ENCODE assay signal across 8 cellular contexts in the genomic region with DNA sequence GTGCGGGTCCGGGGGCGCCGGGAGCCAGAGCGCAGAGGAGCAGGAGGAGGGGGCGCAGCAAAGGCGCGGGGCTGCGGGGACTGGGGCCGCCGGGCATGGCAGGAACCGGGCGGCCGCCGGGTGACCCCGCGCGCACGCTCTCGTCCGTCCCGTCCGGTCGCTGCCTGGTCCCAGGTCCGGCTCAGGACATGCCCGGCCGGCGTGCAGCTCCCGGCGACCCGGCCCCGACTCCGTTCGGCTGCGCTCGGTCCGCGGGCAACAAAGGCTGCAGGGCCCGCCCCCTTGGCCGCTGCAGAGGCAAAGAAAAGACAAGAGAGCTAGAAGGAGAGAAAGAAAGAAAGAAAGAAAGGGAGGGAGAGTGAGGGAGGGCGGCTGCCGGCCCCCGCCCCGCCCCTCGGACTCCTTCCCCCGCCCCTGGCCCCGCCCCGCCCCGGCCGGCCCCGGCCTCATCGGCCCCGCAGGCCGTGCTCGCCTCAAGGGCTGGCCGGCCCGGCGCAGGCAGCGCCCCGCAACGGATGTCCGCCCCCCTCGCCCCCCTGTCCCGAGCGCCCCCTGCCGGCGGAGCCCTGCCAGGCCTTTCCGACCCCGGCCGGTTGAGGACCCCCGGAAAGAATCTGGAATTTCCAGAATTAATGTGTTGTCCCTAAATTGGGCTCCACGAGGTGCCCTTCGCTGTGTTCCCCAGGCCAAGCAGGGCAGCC. TPM values are rescaled to one million over a fixed set of nuclear protein-coding genes. Genes with fewer than 3 reads are reported as not detected.
DNase-seq lines count a peak whose midpoint lies in the region; ATAC-seq and TF ChIP-seq lines count a peak whose summit lies in the region.

A gene with protein sequence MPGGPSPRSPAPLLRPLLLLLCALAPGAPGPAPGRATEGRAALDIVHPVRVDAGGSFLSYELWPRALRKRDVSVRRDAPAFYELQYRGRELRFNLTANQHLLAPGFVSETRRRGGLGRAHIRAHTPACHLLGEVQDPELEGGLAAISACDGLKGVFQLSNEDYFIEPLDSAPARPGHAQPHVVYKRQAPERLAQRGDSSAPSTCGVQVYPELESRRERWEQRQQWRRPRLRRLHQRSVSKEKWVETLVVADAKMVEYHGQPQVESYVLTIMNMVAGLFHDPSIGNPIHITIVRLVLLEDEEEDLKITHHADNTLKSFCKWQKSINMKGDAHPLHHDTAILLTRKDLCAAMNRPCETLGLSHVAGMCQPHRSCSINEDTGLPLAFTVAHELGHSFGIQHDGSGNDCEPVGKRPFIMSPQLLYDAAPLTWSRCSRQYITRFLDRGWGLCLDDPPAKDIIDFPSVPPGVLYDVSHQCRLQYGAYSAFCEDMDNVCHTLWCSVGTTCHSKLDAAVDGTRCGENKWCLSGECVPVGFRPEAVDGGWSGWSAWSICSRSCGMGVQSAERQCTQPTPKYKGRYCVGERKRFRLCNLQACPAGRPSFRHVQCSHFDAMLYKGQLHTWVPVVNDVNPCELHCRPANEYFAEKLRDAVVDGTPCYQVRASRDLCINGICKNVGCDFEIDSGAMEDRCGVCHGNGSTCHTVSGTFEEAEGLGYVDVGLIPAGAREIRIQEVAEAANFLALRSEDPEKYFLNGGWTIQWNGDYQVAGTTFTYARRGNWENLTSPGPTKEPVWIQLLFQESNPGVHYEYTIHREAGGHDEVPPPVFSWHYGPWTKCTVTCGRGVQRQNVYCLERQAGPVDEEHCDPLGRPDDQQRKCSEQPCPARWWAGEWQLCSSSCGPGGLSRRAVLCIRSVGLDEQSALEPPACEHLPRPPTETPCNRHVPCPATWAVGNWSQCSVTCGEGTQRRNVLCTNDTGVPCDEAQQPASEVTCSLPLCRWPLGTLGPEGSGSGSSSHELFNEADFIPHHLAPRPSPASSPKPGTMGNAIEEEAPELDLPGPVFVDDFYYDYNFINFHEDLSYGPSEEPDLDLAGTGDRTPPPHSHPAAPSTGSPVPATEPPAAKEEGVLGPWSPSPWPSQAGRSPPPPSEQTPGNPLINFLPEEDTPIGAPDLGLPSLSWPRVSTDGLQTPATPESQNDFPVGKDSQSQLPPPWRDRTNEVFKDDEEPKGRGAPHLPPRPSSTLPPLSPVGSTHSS (N-terminal part only) (minus strand): TSS at position 341 of the 701 bp plus-strand sequence. CDS start 244 bp downstream, at position 97.

- peak within 1 kb of the TSS; percentile 96 for H3K4me3 ChIP-seq in left ventricle myocardium inferior

- TF ChIP-seq CTCF in left ventricle myocardium inferior (IDR thresholded peaks at IDR 0.05; ENCODE audit: borderline replicate concordance), result peak; percentile 74

- ATAC-seq in HG03280 (IDR thresholded peaks at IDR 0.05; ENCODE audit: unreplicated experiment) (peak; percentile 71), HG03097 (IDR thresholded peaks at IDR 0.05; ENCODE audit: low FRiP score, unreplicated experiment) (no peak)

- H3K4me1 ChIP-seq in left ventricle myocardium inferior, result peaks cover 41% of the 10 kb centered on the region

- peak within 1 kb of the TSS; percentile 93 for H3K27ac ChIP-seq in left ventricle myocardium inferior (replicated peaks)

- H3K27me3 ChIP-seq in left ventricle myocardium inferior (ENCODE audit: low read depth), result no peaks in the 10 kb centered on the region

- DNase-seq in NCI-H748 (lab: John Stamatoyannopoulos, UW; ENCODE audit: unreplicated experiment) (peak; percentile 40), NCI-H748 treated with DMSO at 0.1 percent for 48 hours (lab: John Stamatoyannopoulos, UW) (no peak), T follicular helper cell (ENCODE audit: low read depth) (peak; percentile 25), amygdala (lab: John Stamatoyannopoulos, UW) (peak in 38 of 56 donors; percentile 10 to 78 (median 40)), left ventricle myocardium inferior (peak; percentile 82), posterior vena cava (ENCODE audit: low spot score) (peak; percentile 92)

- intact Hi-C loops in left ventricle myocardium inferior (cut with micrococcal nuclease), result no loop called here
- intact Hi-C loops in posterior vena cava (cut with DNase I), result loop anchor here in 1 of 2 donors (5.0 kb wide), 1 partner anchor 1029 kb away; no protein-coding TSS in a partner anchor

- H3K9me3 ChIP-seq in left ventricle myocardium inferior (replicated peaks), result peaks cover 9% of the 10 kb centered on the region

- no peaks in the 10 kb centered on the region for H3K36me3 ChIP-seq in left ventricle myocardium inferior

RNA-seq across cellular contexts. Expression of the gene that starts here (rescaled TPM):
- 24.2 TPM for total RNA-seq in left ventricle myocardium inferior
- 1 to 10 TPM; 6.7 to 8.9 TPM for total RNA-seq in posterior vena cava
